Comparison of ENCODE assay signal across 1 cellular context in the genomic region with DNA sequence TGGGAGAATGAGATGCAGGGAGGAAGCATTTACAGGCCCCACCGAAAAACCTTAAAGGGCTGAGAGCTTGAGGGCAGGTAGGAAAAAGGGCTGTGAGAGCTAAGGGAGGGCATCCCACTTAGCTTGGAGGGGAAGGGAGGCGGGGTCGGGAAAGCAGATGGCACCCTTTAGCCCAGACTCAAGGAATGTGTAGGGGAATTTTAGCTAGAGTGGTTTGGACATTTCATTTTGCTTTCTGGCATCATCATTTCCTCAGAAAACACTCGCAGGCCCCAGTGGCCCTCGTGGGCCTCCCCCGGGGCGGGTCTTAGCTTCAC.
TF ChIP-seq lines count a peak whose summit lies in the region.

No MANE protein-coding gene starts in this region.

TF ChIP-seq in HepG2, 621 proteins besides CTCF, POLR2A, EP300 and RAD21 (continued from another document):
- no peak for TF ChIP-seq ZFP90 (CRISPR knock-in tag; IDR thresholded peaks at IDR 0.05; ENCODE audit: borderline replicate concordance)
